In the genomic region with DNA sequence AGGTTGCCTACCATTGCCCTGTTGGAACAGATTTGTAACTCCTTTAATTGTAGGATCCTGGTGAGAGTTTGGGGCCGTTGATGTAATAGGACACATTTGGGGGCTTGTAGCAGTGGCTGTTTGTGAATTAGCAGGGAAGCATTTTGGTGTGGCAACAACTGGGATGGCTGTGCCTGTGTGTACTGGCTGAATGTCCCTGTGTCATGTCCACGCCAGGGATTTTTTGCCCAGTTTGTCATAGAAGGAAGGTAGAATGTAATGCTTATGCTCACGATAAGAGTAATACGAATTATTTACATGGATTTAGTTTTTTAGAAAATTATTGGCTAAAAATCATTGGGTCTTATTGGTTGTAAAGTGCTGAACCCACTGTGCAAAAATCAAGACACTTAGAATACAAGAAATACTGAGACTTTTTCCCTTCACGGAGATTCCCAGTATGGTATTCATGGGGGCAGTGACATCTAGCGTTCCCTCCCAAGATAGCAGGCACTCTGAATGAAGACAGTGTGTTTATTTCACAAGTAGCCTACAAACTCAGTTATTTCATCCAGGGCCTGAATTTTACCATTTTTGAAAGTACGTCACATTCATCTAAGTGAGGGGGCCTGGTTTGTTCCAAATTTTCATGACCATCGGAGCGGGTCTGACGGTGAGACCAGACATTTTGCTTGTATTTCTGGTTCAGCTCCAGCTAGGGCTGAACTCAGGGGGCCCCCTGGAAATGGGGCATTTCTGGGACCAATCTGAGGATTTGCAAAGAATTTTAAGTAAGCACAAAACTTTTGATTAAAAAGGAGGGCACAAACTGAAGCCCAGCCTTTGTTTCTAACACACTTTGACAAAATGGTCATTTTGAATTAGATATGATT, we compare ENCODE assay signal across 8 cellular contexts.
A peak's percentile ranks its signal among the peaks of the same experiment; 100 is the strongest.
DNase-seq lines count a peak whose midpoint lies in the region; ATAC-seq, FAIRE-seq and TF ChIP-seq lines count a peak whose summit lies in the region.

No MANE protein-coding gene starts in this region.

- H3K4me1 ChIP-seq in right cardiac atrium (ENCODE audit: control insufficient read depth, insufficient read depth, low read length) (peaks cover 1% of the 10 kb centered on the region), small intestine (ENCODE audit: control insufficient read depth in 2 of 2, insufficient read depth in 1 of 2, low read depth in 1 of 2, low read length in 1 of 2) (no peaks in the 10 kb centered on the region)

- TF ChIP-seq CTCF in AG09309 (IDR thresholded peaks at IDR 0.05; ENCODE audit: control insufficient read depth, insufficient read depth, low read depth, low read length, missing control alignments) (peak; percentile 87), GM12875 (IDR thresholded peaks at IDR 0.05; ENCODE audit: borderline replicate concordance, insufficient read depth, low read depth, low read length) (peak; percentile 58; the same call in 1 of the 2 replicates), LNCaP clone FGC (IDR thresholded peaks at IDR 0.05; ENCODE audit: control insufficient read depth, extremely low read depth, insufficient read depth) (peak; percentile 84)

- H3K27ac ChIP-seq in right cardiac atrium (ENCODE audit: low read length) (no peak overlapping the region), small intestine (ENCODE audit: low read depth in 1 of 2, low read length in 1 of 2) (no peak overlapping the region)

- WGBS in right cardiac atrium, result 31% methylated on average over 10 of the region's 10 CpGs
- 46 to 47% (median 46%) methylated on average over 10 of the region's 10 CpGs for WGBS in small intestine, 3 donors

- H3K27me3 ChIP-seq in right cardiac atrium (ENCODE audit: control insufficient read depth, insufficient read depth), result no peaks in the 10 kb centered on the region
- H3K27me3 ChIP-seq in small intestine (ENCODE audit: control insufficient read depth in 2 of 2, insufficient read depth in 2 of 2, low read length in 2 of 2), result no peaks in the 10 kb centered on the region

- no peaks in the 10 kb centered on the region for H3K9me3 ChIP-seq in right cardiac atrium (ENCODE audit: control insufficient read depth, low read length)
- H3K9me3 ChIP-seq in small intestine (ENCODE audit: control insufficient read depth, low read depth), result no peaks in the 10 kb centered on the region

- H3K4me3 ChIP-seq in AG09309 (ENCODE audit: control insufficient read depth, low read depth, low read length) (no peak overlapping the region), GM12875 (ENCODE audit: low read depth, low read length) (no peak overlapping the region), LNCaP clone FGC (ENCODE audit: low read depth, low read length) (no peak overlapping the region), right cardiac atrium (ENCODE audit: low read length) (no peak overlapping the region), small intestine (ENCODE audit: low read depth in 1 of 2, low read length in 2 of 2) (no peak overlapping the region)

- intact Hi-C loops in right cardiac atrium (cut with DNase I), result loop anchor here (5.0 to 10.0 kb wide), 4 partner anchors 70 to 370 kb away; partner anchors contain the start of gene CACNB2 (in 2 of the 4)

- no peaks in the 10 kb centered on the region for H3K36me3 ChIP-seq in small intestine (ENCODE audit: control insufficient read depth in 2 of 2, insufficient read depth in 2 of 2, low read length in 2 of 2)

- ATAC-seq in right cardiac atrium, result peak; percentile 68 to 69

- no peak for DNase-seq in AG09309 (ENCODE audit: low read depth)
- no peak for DNase-seq in LNCaP clone FGC (ENCODE audit: low read depth)
- DNase-seq in amygdala (lab: John Stamatoyannopoulos, UW), result peak in 29 of 56 donors; percentile 2 to 74 (median 16)
- peak in 2 of 3 donors; percentile 16 to 42 for DNase-seq in right cardiac atrium
- DNase-seq in small intestine, result peak; percentile 64
- DNase-seq in GOT3 (lab: John Stamatoyannopoulos, UW), result no peak
- no peak for DNase-seq in NCI-H1694 treated with DMSO at 0.1 percent for 48 hours (lab: John Stamatoyannopoulos, UW)

- no peak for FAIRE-seq in small intestine (lab: Jason Lieb, UNC)

Comparison
In these comparisons a context has a peak if more than half of its experiments do, and no peak if none do; other contexts are left out.
1. DNase-seq: peak in amygdala (29 of 56), right cardiac atrium (2 of 3) and small intestine (single experiment); none in AG09309 (single experiment), LNCaP clone FGC (single experiment), GOT3 (single experiment) and NCI-H1694 treated with DMSO at 0.1 percent for 48 hours (single experiment).
2. Peak in every context shown above with its lines, with median percentiles within 50 percentile points of each other: CTCF ChIP-seq.